Comparison of ENCODE assay signal across 2 cellular contexts in genomic region chr4:566508-567295, GRCh38.
TF ChIP-seq lines count a peak whose summit lies in the region.

No MANE protein-coding gene starts in this region.

TF ChIP-seq in SK-N-SH, 30 proteins besides CTCF, POLR2A, EP300 and RAD21 (continued from another document):
- no peak for TF ChIP-seq USF1 (IDR thresholded peaks at IDR 0.05; ENCODE audit: borderline replicate concordance, low read depth)
- no peak for TF ChIP-seq JUND (IDR thresholded peaks at IDR 0.05)
- no peak for TF ChIP-seq SIN3A (IDR thresholded peaks at IDR 0.05; ENCODE audit: borderline replicate concordance, low read depth, low read length)
- TF ChIP-seq TAF1 (IDR thresholded peaks at IDR 0.05; ENCODE audit: borderline replicate concordance, low read depth, low read length): no peak
- no peak for TF ChIP-seq RCOR1 (IDR thresholded peaks at IDR 0.05; ENCODE audit: low read length)
- TF ChIP-seq ZBTB33 (IDR thresholded peaks at IDR 0.05; ENCODE audit: borderline replicate concordance, low read depth): no peak
- no peak for TF ChIP-seq FOXJ3 (CRISPR knock-in tag; IDR thresholded peaks at IDR 0.05)
- no peak for TF ChIP-seq TCF12 (IDR thresholded peaks at IDR 0.05)
- no peak for TF ChIP-seq YY1 (IDR thresholded peaks at IDR 0.05; ENCODE audit: low read depth)
- TF ChIP-seq RFX5 (IDR thresholded peaks at IDR 0.05; ENCODE audit: low read length): no peak
- TF ChIP-seq MEF2A (IDR thresholded peaks at IDR 0.05; ENCODE audit: borderline replicate concordance, low read depth): no peak
- TF ChIP-seq FOSL2 (IDR thresholded peaks at IDR 0.05; ENCODE audit: borderline replicate concordance, low read depth): no peak
- TF ChIP-seq SMC3 (IDR thresholded peaks at IDR 0.05; ENCODE audit: low read depth, low read length): no peak
- no peak for TF ChIP-seq FOXM1 (IDR thresholded peaks at IDR 0.05; ENCODE audit: low read depth)
- no peak for TF ChIP-seq RXRA (IDR thresholded peaks at IDR 0.05; ENCODE audit: borderline replicate concordance, low read depth)
- TF ChIP-seq TEAD4 (IDR thresholded peaks at IDR 0.05; ENCODE audit: borderline replicate concordance, insufficient read depth): no peak

TF ChIP-seq in SK-N-SH treated with all-trans-retinoic acid at 6 μM for 48 hours, 23 proteins besides CTCF, POLR2A, EP300 and RAD21 (continued from another document):
- TF ChIP-seq, protein P1, sequence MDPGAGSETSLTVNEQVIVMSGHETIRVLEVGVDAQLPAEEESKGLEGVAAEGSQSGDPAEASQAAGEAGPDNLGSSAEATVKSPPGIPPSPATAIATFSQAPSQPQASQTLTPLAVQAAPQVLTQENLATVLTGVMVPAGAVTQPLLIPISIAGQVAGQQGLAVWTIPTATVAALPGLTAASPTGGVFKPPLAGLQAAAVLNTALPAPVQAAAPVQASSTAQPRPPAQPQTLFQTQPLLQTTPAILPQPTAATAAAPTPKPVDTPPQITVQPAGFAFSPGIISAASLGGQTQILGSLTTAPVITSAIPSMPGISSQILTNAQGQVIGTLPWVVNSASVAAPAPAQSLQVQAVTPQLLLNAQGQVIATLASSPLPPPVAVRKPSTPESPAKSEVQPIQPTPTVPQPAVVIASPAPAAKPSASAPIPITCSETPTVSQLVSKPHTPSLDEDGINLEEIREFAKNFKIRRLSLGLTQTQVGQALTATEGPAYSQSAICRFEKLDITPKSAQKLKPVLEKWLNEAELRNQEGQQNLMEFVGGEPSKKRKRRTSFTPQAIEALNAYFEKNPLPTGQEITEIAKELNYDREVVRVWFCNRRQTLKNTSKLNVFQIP (CRISPR knock-in tag; IDR thresholded peaks at IDR 0.05; ENCODE audit: borderline replicate concordance, low read depth): no peak
- no peak for TF ChIP-seq PATZ1 (CRISPR knock-in tag; IDR thresholded peaks at IDR 0.05; ENCODE audit: borderline replicate concordance)
- no peak for TF ChIP-seq CSDC2 (CRISPR knock-in tag; IDR thresholded peaks at IDR 0.05)
- TF ChIP-seq ZNF8 (CRISPR knock-in tag; IDR thresholded peaks at IDR 0.05): no peak
- TF ChIP-seq CREB5 (CRISPR knock-in tag; IDR thresholded peaks at IDR 0.05; ENCODE audit: low read depth): no peak
- TF ChIP-seq ZC3H10 (CRISPR knock-in tag; IDR thresholded peaks at IDR 0.05): no peak
- TF ChIP-seq ZNF70 (CRISPR knock-in tag; IDR thresholded peaks at IDR 0.05): no peak
- TF ChIP-seq ESRRG (CRISPR knock-in tag; IDR thresholded peaks at IDR 0.05): no peak
- no peak for TF ChIP-seq RARB (CRISPR knock-in tag; IDR thresholded peaks at IDR 0.05)
